ENCODE assay signal across 18 cellular contexts in genomic region chr1:216186131-216186530, GRCh38.
DNase-seq lines count a peak whose midpoint lies in the region; ATAC-seq lines count a peak whose summit lies in the region.
"Had no signal": no experiment of that assay in that cellular context is flagged by ENCODE, and none has a peak within 500 bp of the region (broad histone marks: within the 10 kb centered on the region; RNA-seq: fewer than 3 reads in every experiment).

No MANE protein-coding gene starts in this region.

- intact Hi-C loops in left colon (cut with DNase I, micrococcal nuclease): no loop called here

- ATAC-seq in left colon (no peak), GM21367 (IDR thresholded peaks at IDR 0.05; ENCODE audit: unreplicated experiment) (no peak)
- ATAC-seq: K562 had no signal

- peak; percentile 29 for DNase-seq in NCI-H2171 treated with DMSO at 0.1 percent for 48 hours (lab: John Stamatoyannopoulos, UW)
- no peak for DNase-seq in NCI-H2171 (lab: John Stamatoyannopoulos, UW)
- DNase-seq in NCI-H82 treated with DMSO at 0.1 percent for 48 hours (lab: John Stamatoyannopoulos, UW; ENCODE audit: unreplicated experiment): peak; percentile 80
- peak; percentile 14 for DNase-seq in kidney tubule cell (ENCODE audit: low spot score)
- no peak for DNase-seq in left colon
- DNase-seq in NCI-H146 (lab: John Stamatoyannopoulos, UW): no peak
- DNase-seq: 8988T, ACHN, MV-4-11, NCI-H1105, NCI-H1930, NCI-H2107, NCI-H510A, NCI-H748 treated with DMSO at 0.1 percent for 48 hours, Right ventricle myocardium superior, T-helper 1 cell had no signal

Comparison
In these comparisons a context has a peak if more than half of its experiments do, and no peak if none do; other contexts are left out.
1. DNase-seq: peak in NCI-H2171 treated with DMSO at 0.1 percent for 48 hours (single experiment), NCI-H82 treated with DMSO at 0.1 percent for 48 hours (single experiment) and kidney tubule cell (single experiment); none in NCI-H2171 (single experiment), left colon (0 of 2) and NCI-H146 (single experiment).